Comparison of ENCODE assay signal across 8 cellular contexts in the genomic region with DNA sequence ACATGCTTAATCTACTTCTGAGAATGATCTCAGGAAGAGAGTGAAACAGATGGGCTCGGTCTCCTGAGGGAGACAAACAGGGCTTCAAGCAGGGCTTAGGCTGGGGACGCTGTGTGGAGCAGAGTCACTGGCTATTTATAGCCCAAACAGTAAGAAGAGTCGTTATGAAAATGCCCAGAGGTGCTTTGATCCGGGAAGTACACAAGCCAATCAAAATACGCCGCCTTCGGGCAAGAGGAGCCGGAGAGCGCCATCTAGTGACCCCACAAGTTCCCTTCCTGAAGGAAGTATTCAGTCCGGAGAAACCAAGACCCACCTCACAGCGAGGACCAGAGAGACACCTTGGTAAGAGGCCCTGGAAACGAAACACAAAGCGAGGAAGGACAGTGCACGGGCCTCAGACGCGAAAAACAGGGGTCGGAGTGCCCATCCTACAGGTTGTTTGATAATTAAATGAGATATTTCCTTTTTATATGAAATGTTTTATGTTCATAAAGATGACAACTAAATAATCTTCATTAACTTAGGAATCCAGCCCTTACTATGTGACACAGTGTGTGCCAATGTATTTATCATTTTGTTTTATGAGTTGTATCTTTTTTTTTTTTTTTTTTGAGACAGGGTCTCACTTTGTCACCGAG. TPM values are rescaled to one million over a fixed set of nuclear protein-coding genes. Genes with fewer than 3 reads are reported as not detected.
DNase-seq lines count a peak whose midpoint lies in the region; ATAC-seq and TF ChIP-seq lines count a peak whose summit lies in the region.

No MANE protein-coding gene starts in this region.

- peak overlapping the region in 6 of 7 donors; percentile 72 to 82 (median 78) for H3K4me3 Mint-ChIP-seq in CD8-positive, alpha-beta memory T cell
- H3K4me3 Mint-ChIP-seq in memory B cell: peak overlapping the region; percentile 37

- H3K4me1 ChIP-seq in CD8-positive, alpha-beta memory T cell (ENCODE audit: insufficient read depth, low read length): peaks cover 5% of the 10 kb centered on the region

- no peaks in the 10 kb centered on the region for H3K27me3 ChIP-seq in CD8-positive, alpha-beta memory T cell (ENCODE audit: insufficient read depth, low read length, poor library complexity, severe bottlenecking)
- no peaks in the 10 kb centered on the region for H3K27me3 ChIP-seq in dorsolateral prefrontal cortex

- H3K36me3 ChIP-seq in CD8-positive, alpha-beta memory T cell (ENCODE audit: insufficient read depth, low read length): no peaks in the 10 kb centered on the region

- peak overlapping the region in 6 of 8 donors; percentile 0 to 72 (median 8) for H3K27ac Mint-ChIP-seq in CD8-positive, alpha-beta memory T cell
- no peak overlapping the region for H3K27ac Mint-ChIP-seq in memory B cell

- peaks cover 5 to 11% (median 6%) of the 10 kb centered on the region in 3 donors for H3K4me1 Mint-ChIP-seq in CD8-positive, alpha-beta memory T cell
- H3K4me1 Mint-ChIP-seq in memory B cell: peaks cover 8% of the 10 kb centered on the region

- H3K9me3 ChIP-seq in CD8-positive, alpha-beta memory T cell (ENCODE audit: low read length): no peaks in the 10 kb centered on the region

- POLR2A ChIA-PET in CD8-positive, alpha-beta memory T cell (lab: Charles Lee): no interaction called here

- CTCF ChIA-PET in CD8-positive, alpha-beta memory T cell (lab: Charles Lee): interaction anchor here (0.7 to 1.6 kb wide), 2 partner anchors 58 to 201 kb away, joined by 3 to 11 read pairs; no protein-coding TSS in a partner anchor

- no peak overlapping the region for H3K27ac ChIP-seq in CD8-positive, alpha-beta memory T cell (ENCODE audit: low read depth, low read length)
- H3K27ac ChIP-seq in dorsolateral prefrontal cortex: peak overlapping the region in 20 of 59 donors; percentile 1 to 84 (median 46)

- peak overlapping the region; percentile 19 for H3K4me3 ChIP-seq in CD8-positive, alpha-beta memory T cell (ENCODE audit: low read length)
- H3K4me3 ChIP-seq in dorsolateral prefrontal cortex: peak overlapping the region in 51 of 59 donors; percentile 5 to 69 (median 46)

- intact Hi-C loops in dorsolateral prefrontal cortex (cut with DNase I): loop anchor here (2.0 to 10.0 kb wide), 5 partner anchors 56 to 1544 kb away; a partner anchor contains a TSS

- peaks cover 0 to 7% (median 4%) of the 10 kb centered on the region in 5 donors for H3K9me3 Mint-ChIP-seq in CD8-positive, alpha-beta memory T cell
- peaks cover 2% of the 10 kb centered on the region for H3K9me3 Mint-ChIP-seq in memory B cell

- H3K27me3 Mint-ChIP-seq in CD8-positive, alpha-beta memory T cell: peaks cover 2 to 6% of the 10 kb centered on the region in 2 donors
- H3K27me3 Mint-ChIP-seq in memory B cell: peaks cover 1% of the 10 kb centered on the region

- ATAC-seq in GM19463 (IDR thresholded peaks at IDR 0.05; ENCODE audit: unreplicated experiment) (peak; percentile 95), HG03571 (IDR thresholded peaks at IDR 0.05; ENCODE audit: unreplicated experiment) (peak; percentile 99), memory B cell (ENCODE audit: low read depth) (peak; percentile 92)

- DNase-seq in CD8-positive, alpha-beta memory T cell: peak; percentile 59 to 85 (median 75)
- DNase-seq in NCI-H774 (lab: John Stamatoyannopoulos, UW) (peak; percentile 86), dorsolateral prefrontal cortex (peak; percentile 53 to 89 (median 80)), memory B cell (ENCODE audit: low spot score in 2 of 2) (peak; percentile 66 to 67)
- DNase-seq in activated CD4-positive, alpha-beta T cell treated with anti-CD3 and anti-CD28 coated beads, Interleukin-2, amount 50 U/mL, for 24 hours (ENCODE audit: low read depth in 1 of 2, low spot score in 1 of 2): peak; percentile 51 to 77
- peak; percentile 67 for DNase-seq in stimulated activated CD8-positive, alpha-beta memory T cell treated with anti-CD3 and anti-CD28 coated beads, Interleukin-12 subunit alpha, Interleukin-12 subunit beta, amount 100 ng/mL, for 1 hour (ENCODE audit: low read depth)

- H3K36me3 Mint-ChIP-seq in CD8-positive, alpha-beta memory T cell: peaks cover 0 to 1% (median 0%) of the 10 kb centered on the region in 3 donors
- no peaks in the 10 kb centered on the region for H3K36me3 Mint-ChIP-seq in memory B cell

- TF ChIP-seq CTCF in dorsolateral prefrontal cortex (IDR thresholded peaks at IDR 0.05 in 54 of 56, conservative IDR thresholded peaks at IDR 0.05 in 2 of 56; ENCODE audit: low read depth in 1 of 56, partially characterized antibody in 56 of 56): peak; percentile 69 to 95 (median 84)

RNA-seq across cellular contexts. Expression of a gene that starts 25.0 kb away (rescaled TPM):
- total RNA-seq in CD8-positive, alpha-beta memory T cell: 10 to 100 TPM; 39.5 to 41.0 TPM
- polyA plus RNA-seq in CD8-positive, alpha-beta memory T cell: 20.2 TPM
- 10 to 100 TPM; 25.8 to 69.7 (median 46.0) TPM for total RNA-seq in dorsolateral prefrontal cortex
